1 cellular context compared by ENCODE assay signal in genomic region chr9:137276757-137277328, GRCh38.
TF ChIP-seq lines count a peak whose summit lies in the region.

No MANE protein-coding gene starts in this region.

TF ChIP-seq in IMR-90, 13 proteins besides CTCF, POLR2A, EP300 and RAD21:
- TF ChIP-seq MAFK (IDR thresholded peaks at IDR 0.05; ENCODE audit: low read depth, low read length), result no peak
- no peak for TF ChIP-seq ELK1 (IDR thresholded peaks at IDR 0.05; ENCODE audit: borderline replicate concordance, low read depth, low read length)
- no peak for TF ChIP-seq CHD1 (IDR thresholded peaks at IDR 0.05; ENCODE audit: low read depth, low read length)
- no peak for TF ChIP-seq RFX5 (IDR thresholded peaks at IDR 0.05; ENCODE audit: low read depth, low read length)
- TF ChIP-seq MAZ (IDR thresholded peaks at IDR 0.05; ENCODE audit: borderline replicate concordance, low read depth, low read length), result no peak
- no peak for TF ChIP-seq FOS (IDR thresholded peaks at IDR 0.05; ENCODE audit: low read depth, low read length)
- TF ChIP-seq USF2 (IDR thresholded peaks at IDR 0.05; ENCODE audit: low read depth, low read length), result 0 out of 2 replicates have a peak, but pooled peaks have one; percentile 18
- TF ChIP-seq CEBPB (IDR thresholded peaks at IDR 0.05; ENCODE audit: low read depth, low read length), result no peak
- 0 out of 2 replicates have a peak, but pooled peaks have one; percentile 9 for TF ChIP-seq BHLHE40 (IDR thresholded peaks at IDR 0.05; ENCODE audit: low read depth, low read length)
- TF ChIP-seq RCOR1 (IDR thresholded peaks at IDR 0.05; ENCODE audit: insufficient replicate concordance, low read length), result no peak
- peak; percentile 32; the same call in 1 of the 2 replicates for TF ChIP-seq MXI1 (IDR thresholded peaks at IDR 0.05; ENCODE audit: borderline replicate concordance, low read depth, low read length)
- no peak for TF ChIP-seq SMC3 (IDR thresholded peaks at IDR 0.05; ENCODE audit: low read depth, low read length)
- no peak for TF ChIP-seq NFE2L2 (IDR thresholded peaks at IDR 0.05; ENCODE audit: low read depth, low read length)
TF ChIP-seq in IMR-90: peak in this region for 3.
